15 cellular contexts compared by ENCODE assay signal in genomic region chr17:8955021-8955420, GRCh38. TPM values are rescaled to one million over a fixed set of nuclear protein-coding genes. Genes with fewer than 3 reads are reported as not detected.
A peak's percentile ranks its signal among the peaks of the same experiment; 100 is the strongest.
DNase-seq lines count a peak whose midpoint lies in the region; ATAC-seq and TF ChIP-seq lines count a peak whose summit lies in the region.
"Had no signal": no experiment of that assay in that cellular context is flagged by ENCODE, and none has a peak within 500 bp of the region (broad histone marks: within the 10 kb centered on the region; RNA-seq: fewer than 3 reads in every experiment).

No MANE protein-coding gene starts in this region.

- H3K4me1 ChIP-seq in right cardiac atrium (ENCODE audit: control insufficient read depth, insufficient read depth, low read length) = no peaks in the 10 kb centered on the region
- H3K4me1 ChIP-seq in heart left ventricle = peaks cover 0 to 96% (median 0%) of the 10 kb centered on the region in 12 donors
- no peaks in the 10 kb centered on the region for H3K4me1 ChIP-seq in right lobe of liver
- peaks cover 3 to 38% (median 18%) of the 10 kb centered on the region in 4 donors for H3K4me1 ChIP-seq in upper lobe of left lung
- H3K4me1 ChIP-seq: tibial artery had no signal

- intact Hi-C loops in right cardiac atrium (cut with DNase I) = no loop called here
- intact Hi-C loops in heart left ventricle (cut with DNase I) = no loop called here
- intact Hi-C loops in right lobe of liver (cut with DNase I) = no loop called here

- DNase-seq in right cardiac atrium (peak in 1 of 3 donors; percentile 35), heart left ventricle (no peak), right lobe of liver (peak in 1 of 3 donors; percentile 47), upper lobe of left lung (no peak), KG1 (lab: John Stamatoyannopoulos, UW) (no peak), HCEC 1CT (no peak)
- DNase-seq in activated CD8-positive, alpha-beta T cell treated with anti-CD3 and anti-CD28 coated beads, Interleukin-2, amount 10 ng/mL, durations not matched to agents 7 days and 5 days = no peak
- DNase-seq: NCI-H1092 treated with DMSO at 0.1 percent for 48 hours, NCI-H345 had no signal

- H3K4me1 Mint-ChIP-seq in activated CD8-positive, alpha-beta T cell treated with anti-CD3 and anti-CD28 coated beads, Interleukin-2, amount 10 ng/mL, durations not matched to agents 7 days and 5 days (ENCODE audit: low read depth) = peaks cover 98% of the 10 kb centered on the region
- H3K4me1 Mint-ChIP-seq: brain had no signal

- peak overlapping the region; percentile 39 for H3K27ac ChIP-seq in right cardiac atrium (ENCODE audit: low read length)
- H3K27ac ChIP-seq in heart left ventricle = peak overlapping the region in 4 of 12 donors; percentile 24 to 89 (median 48)
- H3K27ac ChIP-seq in right lobe of liver = peak overlapping the region in 2 of 3 donors; percentile 5 to 40
- peak overlapping the region; percentile 78 to 86 (median 84) for H3K27ac ChIP-seq in upper lobe of left lung
- H3K27ac ChIP-seq: SK-N-MC, tibial artery, WERI-Rb-1 had no signal

- H3K4me3 ChIP-seq in right cardiac atrium (ENCODE audit: low read length) = no peak overlapping the region
- H3K4me3 ChIP-seq in heart left ventricle = no peak overlapping the region
- no peak overlapping the region for H3K4me3 ChIP-seq in right lobe of liver
- H3K4me3 ChIP-seq in upper lobe of left lung = no peak overlapping the region
- H3K4me3 ChIP-seq: SK-N-MC, tibial artery had no signal

- WGBS in right cardiac atrium = 79% methylated on average over 5 of the region's 5 CpGs
- 75 to 88% (median 81%) methylated on average over 4 to 5 of the region's 5 CpGs for WGBS in heart left ventricle, 4 donors
- 27% methylated on average over 2 of the region's 5 CpGs for WGBS in right lobe of liver (ENCODE audit: insufficient coverage, low coverage, low lambda C conversion rate, missing lambda C conversion rate)
- 61 to 80% methylated on average over 2 to 5 of the region's 5 CpGs for WGBS in upper lobe of left lung, 2 donors

- peaks cover 92% of the 10 kb centered on the region for H3K36me3 Mint-ChIP-seq in activated CD8-positive, alpha-beta T cell treated with anti-CD3 and anti-CD28 coated beads, Interleukin-2, amount 10 ng/mL, durations not matched to agents 7 days and 5 days (ENCODE audit: low read depth)
- H3K36me3 Mint-ChIP-seq: brain had no signal

- H3K27me3 ChIP-seq in right cardiac atrium (ENCODE audit: control insufficient read depth, insufficient read depth) (no peaks in the 10 kb centered on the region), heart left ventricle (peaks cover 0 to 23% (median 0%) of the 10 kb centered on the region in 9 donors), right lobe of liver (no peaks in the 10 kb centered on the region), upper lobe of left lung (no peaks in the 10 kb centered on the region)

- no peak for TF ChIP-seq CTCF in heart left ventricle (IDR thresholded peaks at IDR 0.05)
- no peak for TF ChIP-seq CTCF in right lobe of liver (IDR thresholded peaks at IDR 0.05)
- TF ChIP-seq CTCF in upper lobe of left lung (IDR thresholded peaks at IDR 0.05) = no peak

- no peaks in the 10 kb centered on the region for H3K9me3 ChIP-seq in right cardiac atrium (ENCODE audit: control insufficient read depth, low read length)
- H3K9me3 ChIP-seq in heart left ventricle = peaks cover 0 to 6% (median 0%) of the 10 kb centered on the region in 12 donors
- no peaks in the 10 kb centered on the region for H3K9me3 ChIP-seq in right lobe of liver
- no peaks in the 10 kb centered on the region for H3K9me3 ChIP-seq in upper lobe of left lung
- H3K9me3 ChIP-seq: tibial artery had no signal

- H3K4me3 Mint-ChIP-seq in activated CD8-positive, alpha-beta T cell treated with anti-CD3 and anti-CD28 coated beads, Interleukin-2, amount 10 ng/mL, durations not matched to agents 7 days and 5 days = peak overlapping the region; percentile 53
- H3K4me3 Mint-ChIP-seq: brain had no signal

- ATAC-seq in right cardiac atrium (no peak), heart left ventricle (no peak), right lobe of liver (no peak), upper lobe of left lung (ENCODE audit: low FRiP score in 2 of 2) (no peak)
- ATAC-seq in activated CD8-positive, alpha-beta T cell treated with anti-CD3 and anti-CD28 coated beads, Interleukin-2, amount 10 ng/mL, durations not matched to agents 7 days and 5 days = no peak
- ATAC-seq in activated CD4-positive, CD25-positive, alpha-beta regulatory T cell treated with anti-CD3 and anti-CD28 coated beads, Interleukin-2, amount 50 U/mL, for 24 hours = no peak

- peaks cover 7% of the 10 kb centered on the region for H3K9me3 Mint-ChIP-seq in activated CD8-positive, alpha-beta T cell treated with anti-CD3 and anti-CD28 coated beads, Interleukin-2, amount 10 ng/mL, durations not matched to agents 7 days and 5 days (ENCODE audit: insufficient read depth)

- H3K27me3 Mint-ChIP-seq in activated CD8-positive, alpha-beta T cell treated with anti-CD3 and anti-CD28 coated beads, Interleukin-2, amount 10 ng/mL, durations not matched to agents 7 days and 5 days (ENCODE audit: low read depth) = no peaks in the 10 kb centered on the region

- CTCF ChIA-PET in activated CD8-positive, alpha-beta T cell treated with anti-CD3 and anti-CD28 coated beads, Interleukin-2, amount 10 ng/mL, durations not matched to agents 7 days and 5 days (lab: Charles Lee) = interaction anchor here (1.0 to 3.7 kb wide), 4 partner anchors 9 to 55 kb away, joined by 3 to 28 read pairs (median 4); partner anchors contain the start of gene PIK3R5

- no peak for TF ChIP-seq POLR2A in heart left ventricle (IDR thresholded peaks at IDR 0.05)
- TF ChIP-seq POLR2A in right lobe of liver (IDR thresholded peaks at IDR 0.05) = no peak
- TF ChIP-seq POLR2A in upper lobe of left lung (IDR thresholded peaks at IDR 0.05) = no peak

- H3K36me3 ChIP-seq in heart left ventricle = peaks cover 0 to 8% (median 0%) of the 10 kb centered on the region in 9 donors
- no peaks in the 10 kb centered on the region for H3K36me3 ChIP-seq in right lobe of liver
- no peaks in the 10 kb centered on the region for H3K36me3 ChIP-seq in upper lobe of left lung
- H3K36me3 ChIP-seq: tibial artery, WERI-Rb-1 had no signal

- POLR2A ChIA-PET in activated CD8-positive, alpha-beta T cell treated with anti-CD3 and anti-CD28 coated beads, Interleukin-2, amount 10 ng/mL, durations not matched to agents 7 days and 5 days (lab: Charles Lee) = interaction anchor here (0.9 to 3.5 kb wide), 5 partner anchors 10 to 97 kb away, joined by 3 to 29 read pairs (median 22); partner anchors contain the start of gene PIK3R5

- peak overlapping the region; percentile 29 for H3K27ac Mint-ChIP-seq in activated CD8-positive, alpha-beta T cell treated with anti-CD3 and anti-CD28 coated beads, Interleukin-2, amount 10 ng/mL, durations not matched to agents 7 days and 5 days
- H3K27ac Mint-ChIP-seq: brain had no signal

- TF ChIP-seq EP300 in upper lobe of left lung (IDR thresholded peaks at IDR 0.05) = no peak

RNA-seq across cellular contexts. Expression of gene PIK3R5, which starts 10.5 kb away (rescaled TPM):
- total RNA-seq in right cardiac atrium (1 to 10 TPM; 2.7 to 5.2 (median 5.0) TPM), heart left ventricle (10 to 100 TPM in 1 of 9 donors, 1 to 10 TPM in 8; 1.5 to 21.6 (median 2.9) TPM), right lobe of liver (1 to 10 TPM; 3.7 to 6.5 (median 5.0) TPM), upper lobe of left lung (100 to 1,000 TPM in 1 of 6 donors, 10 to 100 TPM in 5; 22.3 to 175 (median 49.8) TPM)
- polyA plus RNA-seq in right cardiac atrium (2.0 TPM), heart left ventricle (1 to 10 TPM; 1.4 to 1.9 TPM)
- 10 to 100 TPM; 73.9 to 77.9 TPM for total RNA-seq in activated CD8-positive, alpha-beta T cell treated with anti-CD3 and anti-CD28 coated beads, Interleukin-2, amount 10 ng/mL, durations not matched to agents 7 days and 5 days
- total RNA-seq: fibroblast of villous mesenchyme had no signal
